ENCODE assay signal across 8 cellular contexts in genomic region chr11:62805044-62805892, GRCh38. TPM values are rescaled to one million over a fixed set of nuclear protein-coding genes. Genes with fewer than 3 reads are reported as not detected.
DNase-seq lines count a peak whose midpoint lies in the region; ATAC-seq and TF ChIP-seq lines count a peak whose summit lies in the region.

TSS of gene NXF1 (minus strand) at chr11:62805440. CDS start at chr11:62805356, 84 bp downstream.

- H3K27me3 Mint-ChIP-seq in activated T-cell treated with anti-CD3 and anti-CD28 coated beads, Interleukin-2, amount 50 U/mL, for 24 hours = no peaks in the 10 kb centered on the region

- no peaks in the 10 kb centered on the region for H3K9me3 Mint-ChIP-seq in activated T-cell treated with anti-CD3 and anti-CD28 coated beads, Interleukin-2, amount 50 U/mL, for 24 hours

- peaks cover 49% of the 10 kb centered on the region for H3K4me1 Mint-ChIP-seq in activated T-cell treated with anti-CD3 and anti-CD28 coated beads, Interleukin-2, amount 50 U/mL, for 24 hours (ENCODE audit: low read depth)

- H3K36me3 Mint-ChIP-seq in activated T-cell treated with anti-CD3 and anti-CD28 coated beads, Interleukin-2, amount 50 U/mL, for 24 hours (ENCODE audit: low read depth) = peaks cover 57% of the 10 kb centered on the region

- ATAC-seq in GM21723 (IDR thresholded peaks at IDR 0.05; ENCODE audit: unreplicated experiment) (peak; percentile 78), esophagus mucosa (peak; percentile 94)

- peak within 1 kb of the TSS; percentile 100 for H3K4me3 Mint-ChIP-seq in activated T-cell treated with anti-CD3 and anti-CD28 coated beads, Interleukin-2, amount 50 U/mL, for 24 hours

- DNase-seq in DMS79 treated with DMSO at 0.1 percent for 48 hours (lab: John Stamatoyannopoulos, UW) (peak; percentile 93), KG1 (lab: John Stamatoyannopoulos, UW) (peak; percentile 99), myocyte (ENCODE audit: low read depth) (peak; percentile 93)
- DNase-seq in activated T-cell treated with anti-CD3 and anti-CD28 coated beads, Interleukin-2, amount 50 U/mL, for 24 hours = peak; percentile 98
- peak; percentile 84 to 91 for DNase-seq in stimulated activated CD8-positive, alpha-beta memory T cell treated with anti-CD3 and anti-CD28 coated beads, Interleukin-7, amount 100 ng/mL, for 4 hours (ENCODE audit: low read depth in 2 of 2)

- H3K27ac Mint-ChIP-seq in activated T-cell treated with anti-CD3 and anti-CD28 coated beads, Interleukin-2, amount 50 U/mL, for 24 hours = peak within 1 kb of the TSS; percentile 99

TF ChIP-seq in PFSK-1, 5 proteins besides CTCF, POLR2A, EP300 and RAD21:
- TF ChIP-seq REST (IDR thresholded peaks at IDR 0.05; ENCODE audit: insufficient read depth in 1 of 2, low read depth in 2 of 2, low read length in 2 of 2) (peak in 1 of 2 experiments; percentile 65), POLR2AphosphoS5 (IDR thresholded peaks at IDR 0.05; ENCODE audit: low read depth, low read length) (peak; percentile 100), TAF1 (IDR thresholded peaks at IDR 0.05; ENCODE audit: borderline replicate concordance, insufficient read depth, low read length) (peak; percentile 99), SIN3A (IDR thresholded peaks at IDR 0.05; ENCODE audit: borderline replicate concordance, insufficient read depth, low read length) (peak; percentile 90; the same call in 1 of the 2 replicates), FOXP2 (optimal IDR thresholded peaks at IDR 0.05; ENCODE audit: borderline replicate concordance, extremely low read depth, extremely low read length, insufficient read depth) (peak; percentile 56)

RNA-seq across cellular contexts. Expression of gene NXF1, which starts in this region (rescaled TPM):
- polyA plus RNA-seq in PFSK-1 (2012; ENCODE audit: insufficient read length, low read depth) = 54.4 TPM
- total RNA-seq in esophagus mucosa (39.1 TPM), myocyte (44.0 and 48.5 TPM in 2 replicates)
- polyA plus RNA-seq in myocyte (2012) = 61.6 TPM

Comparison
In these comparisons a context has a peak if more than half of its experiments do, and no peak if none do; other contexts are left out.
1. Peak in every context shown above with its lines: DNase-seq and ATAC-seq.